Comparison of ENCODE assay signal across 10 cellular contexts in the genomic region with DNA sequence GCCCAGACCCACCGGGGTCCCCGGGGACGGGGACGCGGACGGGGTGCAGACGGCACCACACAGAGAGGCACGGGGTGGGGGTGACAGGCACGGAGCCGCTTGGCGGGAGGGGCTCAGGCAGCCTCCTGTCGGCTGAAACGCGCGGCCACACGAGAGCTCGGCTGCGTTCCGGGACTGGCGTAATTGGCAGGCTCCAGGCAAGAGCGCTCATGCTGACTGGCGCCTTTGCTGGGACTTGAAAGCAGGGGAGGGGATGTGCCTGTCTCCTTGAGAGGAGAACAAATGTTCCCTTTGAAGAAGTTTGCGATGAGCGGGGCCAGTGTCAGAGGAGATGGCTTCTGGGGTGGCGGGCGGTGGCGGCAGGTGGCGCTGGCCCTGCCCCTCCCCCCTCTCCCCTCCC. TPM values are rescaled to one million over a fixed set of nuclear protein-coding genes. Genes with fewer than 3 reads are reported as not detected.
A peak's percentile ranks its signal among the peaks of the same experiment; 100 is the strongest.
DNase-seq lines count a peak whose midpoint lies in the region; ATAC-seq, FAIRE-seq and TF ChIP-seq lines count a peak whose summit lies in the region.
"Had no signal": no experiment of that assay in that cellular context is flagged by ENCODE, and none has a peak within 500 bp of the region (broad histone marks: within the 10 kb centered on the region; RNA-seq: fewer than 3 reads in every experiment).

No MANE protein-coding gene starts in this region.

- FAIRE-seq in GM12878 (lab: Jason Lieb, UNC), result no peak

- H3K79me2 ChIP-seq in GM12878 (ENCODE audit: control insufficient read depth, insufficient read depth, low read length), result no peaks in the 10 kb centered on the region

- H2AFZ ChIP-seq in GM12878 (ENCODE audit: control insufficient read depth, low read depth, low read length), result no peak overlapping the region

- TF ChIP-seq RAD21 in GM12878 (IDR thresholded peaks at IDR 0.05; ENCODE audit: insufficient read depth, low read depth, low read length), result no peak

- H3K27ac Mint-ChIP-seq in type B pancreatic cell, result no peak overlapping the region

- H3K4me1 ChIP-seq in RWPE2 (ENCODE audit: insufficient read depth, poor library complexity, severe bottlenecking) (no peaks in the 10 kb centered on the region), GM12878 (ENCODE audit: control insufficient read depth, insufficient read depth, low read length) (peaks cover 30% of the 10 kb centered on the region)
- H3K4me1 ChIP-seq: SJSA1 had no signal

- peaks cover 3% of the 10 kb centered on the region for H3K4me1 Mint-ChIP-seq in type B pancreatic cell (ENCODE audit: unreplicated experiment)

- H3K27me3 ChIP-seq in RWPE2 (ENCODE audit: insufficient read depth, poor library complexity, severe bottlenecking) (peaks cover 86% of the 10 kb centered on the region), GM12878 (replicated peaks in 1 of 2; ENCODE audit: control insufficient read depth in 2 of 2, insufficient read depth in 2 of 2, low read length in 1 of 2) (peaks cover 0 to 15% of the 10 kb centered on the region in 2 experiments; a peak in 3 of 4 replicates)

- RAD21 ChIA-PET in GM12878 (lab: Charles Lee; ENCODE audit: unreplicated experiment), result interaction anchor here (0.9 to 1.5 kb wide), 2 partner anchors 9 to 10 kb away, joined by 3 to 7 read pairs; no protein-coding TSS in a partner anchor

- CTCF ChIA-PET in GM12878 (lab: Yijun Ruan, JAX), result interaction anchor here (1.9 kb wide), 1 partner anchor 27 kb away, joined by 7 read pairs; no protein-coding TSS in a partner anchor

- no peaks in the 10 kb centered on the region for H3K36me3 Mint-ChIP-seq in type B pancreatic cell

- TF ChIP-seq EP300 in GM12878 (IDR thresholded peaks at IDR 0.05; ENCODE audit: borderline replicate concordance in 1 of 2, control insufficient read depth in 1 of 2, low read depth in 2 of 2, low read length in 2 of 2), result no peak

- no peaks in the 10 kb centered on the region for H3K9me3 Mint-ChIP-seq in type B pancreatic cell

- no peak overlapping the region for H3K4me3 Mint-ChIP-seq in type B pancreatic cell

- TF ChIP-seq CTCF in RWPE2 (IDR thresholded peaks at IDR 0.05; ENCODE audit: poor library complexity, severe bottlenecking), result no peak
- TF ChIP-seq CTCF in GM12878 (IDR thresholded peaks at IDR 0.05 in 2 of 3, conservative IDR thresholded peaks at IDR 0.05 in 1 of 3; ENCODE audit: control insufficient read depth in 2 of 3, extremely low read depth in 1 of 3, insufficient read depth in 1 of 3, low read depth in 3 of 3, low read length in 3 of 3), result no peak
- TF ChIP-seq CTCF in type B pancreatic cell (conservative IDR thresholded peaks at IDR 0.05), result peak; percentile 36

- peaks cover 6% of the 10 kb centered on the region; the same call in 1 of the 2 replicates for H4K20me1 ChIP-seq in GM12878 (ENCODE audit: control insufficient read depth, insufficient read depth)

- H3K4me3 ChIP-seq in RWPE2 (ENCODE audit: severe bottlenecking), result no peak overlapping the region
- no peak overlapping the region for H3K4me3 ChIP-seq in GM12878
- H3K4me3 ChIP-seq: SJSA1 had no signal

- POLR2A ChIA-PET in GM12878 (lab: Charles Lee), result interaction anchor here (4.3 to 5.3 kb wide), 2 partner anchors 27 to 31 kb away, joined by 36 to 37 read pairs; no protein-coding TSS in a partner anchor

- H3K27ac ChIP-seq in RWPE2 (ENCODE audit: poor library complexity, severe bottlenecking) (no peak overlapping the region), GM12878 (ENCODE audit: control insufficient read depth, insufficient read depth) (no peak overlapping the region)
- H3K27ac ChIP-seq: epithelial cell of prostate, SJSA1 had no signal

- no TSS peak for BruUV-seq in GM12878 (replicated peaks; lab: Mats Ljungman, UMichigan)

- H3K4me2 ChIP-seq in GM12878 (ENCODE audit: control insufficient read depth, insufficient read depth), result 0 out of 2 replicates have a peak overlapping the region, but pooled peaks have one; percentile 33

- peak; percentile 53 for DNase-seq in stimulated activated CD4-positive, alpha-beta T cell treated with anti-CD3 and anti-CD28 coated beads, Interleukin-15, amount 100 ng/mL, for 24 hours
- DNase-seq in stimulated activated CD4-positive, alpha-beta T cell treated with anti-CD3 and anti-CD28 coated beads, Interleukin-2, amount 100 ng/mL, for 48 hours, result no peak
- no peak for DNase-seq in RWPE2 (ENCODE audit: low spot score)
- no peak for DNase-seq in GM12878 (ENCODE audit: low read depth, low spot score)
- no peak for DNase-seq in type B pancreatic cell (ENCODE audit: extremely low spot score, unreplicated experiment)

- no peak for TF ChIP-seq POLR2A in GM12878 (IDR thresholded peaks at IDR 0.05; ENCODE audit: low read depth, low read length)

- SMC1A ChIA-PET in GM12878 (lab: Charles Lee; ENCODE audit: uncharacterized antibody, unreplicated experiment), result interaction anchor here (0.9 to 2.0 kb wide), 3 partner anchors 26 to 60 kb away, joined by 4 to 6 read pairs (median 4); no protein-coding TSS in a partner anchor

- H3K9me3 ChIP-seq in RWPE2 (ENCODE audit: severe bottlenecking) (no peaks in the 10 kb centered on the region), GM12878 (replicated peaks; ENCODE audit: control insufficient read depth, insufficient read depth, low read length) (no peaks in the 10 kb centered on the region)
- H3K9me3 ChIP-seq: SJSA1 had no signal

- in situ Hi-C loops in GM12878 (cut with MboI), result no loop called here

- no peak overlapping the region for H3K9ac ChIP-seq in GM12878 (ENCODE audit: control insufficient read depth, insufficient read depth, low read length)

- H3K36me3 ChIP-seq in RWPE2 (ENCODE audit: low read depth) (no peaks in the 10 kb centered on the region), GM12878 (ENCODE audit: control insufficient read depth in 2 of 2, insufficient read depth in 2 of 2, low read length in 1 of 2) (no peaks in the 10 kb centered on the region)
- H3K36me3 ChIP-seq: SJSA1 had no signal

- H3K27me3 Mint-ChIP-seq in type B pancreatic cell, result peaks cover 75% of the 10 kb centered on the region

- intact Hi-C loops in GM12878 (cut with micrococcal nuclease; ENCODE audit: unreplicated experiment), result no loop called here

- 53% methylated on average over 28 of the region's 28 CpGs for WGBS in GM12878 (ENCODE audit: insufficient coverage, insufficient replicate concordance, low lambda C conversion rate, missing lambda C conversion rate)

- ATAC-seq in RWPE2 (ENCODE audit: low read depth), result peak; percentile 26; the same call in 1 of the 3 replicates
- no peak for ATAC-seq in GM12878
- ATAC-seq in HG02981 (IDR thresholded peaks at IDR 0.05; ENCODE audit: unreplicated experiment), result no peak
- ATAC-seq in HG02973 (IDR thresholded peaks at IDR 0.05; ENCODE audit: unreplicated experiment), result no peak
- no peak for ATAC-seq in HG02870 (IDR thresholded peaks at IDR 0.05; ENCODE audit: unreplicated experiment)

RNA-seq across cellular contexts. Expression of a gene that starts 25.8 kb away (rescaled TPM):
- 0.69 TPM in 1 of 2 replicates, not detected in the other for total RNA-seq in GM12878 (2013; cell fraction: nucleolus; rRNA removed)
- total RNA-seq in GM12878 (2014; rRNA removed) (not detected in 2 replicates), GM12878 (2014; rRNA removed; fragmentation: Illumina TruSeq; extraction: Trizol) (not detected in 2 replicates), GM12878 (2021) (0.33 TPM in 1 of 2 replicates, not detected in the other), type B pancreatic cell (ENCODE audit: low replicate concordance) (not detected in 2 replicates)
- not detected for polyA plus RNA-seq in GM12878 (2011; ENCODE audit: low read depth)
- polyA plus RNA-seq in GM12878 (2011; rRNA removed) (not detected in 2 replicates), GM12878 (2014; fragmentation: Illumina TruSeq; extraction: Trizol) (not detected in 2 replicates), GM12878 (2014; fragmentation: Nextera tagmentation; extraction: Ambion mirVana) (not detected), GM12878 (2014; rRNA removed) (0.28 TPM in 1 of 2 replicates, not detected in the other), GM12878 (2016; fragmentation: Nextera tagmentation; extraction: Ambion mirVana) (not detected)
- 0.07 TPM in 1 of 2 replicates, not detected in the other for polyA plus RNA-seq in GM12878 (2011; cell fraction: cytosol; rRNA removed)
- 0.28 and 0.40 TPM in 2 replicates for polyA plus RNA-seq in GM12878 (2011; cell fraction: nucleus; rRNA removed)
- polyA plus RNA-seq in GM12878 (2012), result 0.11 TPM in 1 of 2 replicates, not detected in the other
- polyA minus RNA-seq in GM12878 (2011; rRNA and poly(A)+ RNA removed), result not detected in 2 replicates
- polyA minus RNA-seq in GM12878 (2011; cell fraction: cytosol; rRNA and poly(A)+ RNA removed), result not detected in 2 replicates
- not detected in 2 replicates for polyA minus RNA-seq in GM12878 (2011; cell fraction: nucleus; rRNA and poly(A)+ RNA removed)
- total RNA-seq: SJSA1 had no signal

RNA-seq across cellular contexts. Expression of a gene that starts 28.5 kb away (rescaled TPM):
- 130 and 134 TPM in 2 replicates for total RNA-seq in GM12878 (2013; cell fraction: nucleolus; rRNA removed)
- 27.8 and 35.8 TPM in 2 replicates for total RNA-seq in GM12878 (2014; rRNA removed)
- 15.7 and 17.5 TPM in 2 replicates for total RNA-seq in GM12878 (2014; rRNA removed; fragmentation: Illumina TruSeq; extraction: Trizol)
- 60.2 and 74.1 TPM in 2 replicates for total RNA-seq in GM12878 (2021)
- polyA plus RNA-seq in GM12878 (2011; ENCODE audit: low read depth), result 18.7 TPM
- polyA plus RNA-seq in GM12878 (2011; rRNA removed), result 13.0 and 22.9 TPM in 2 replicates
- polyA plus RNA-seq in GM12878 (2011; cell fraction: cytosol; rRNA removed), result 33.9 and 65.4 TPM in 2 replicates
- polyA plus RNA-seq in GM12878 (2011; cell fraction: nucleus; rRNA removed), result 742 and 791 TPM in 2 replicates
- polyA plus RNA-seq in GM12878 (2012), result 52.1 and 66.9 TPM in 2 replicates
- 5.8 and 19.2 TPM in 2 replicates for polyA plus RNA-seq in GM12878 (2014; fragmentation: Illumina TruSeq; extraction: Trizol)
- polyA plus RNA-seq in GM12878 (2014; fragmentation: Nextera tagmentation; extraction: Ambion mirVana), result 1 to 10 TPM in 1 of 2 experiments, under 1 TPM in 1; 0.72 to 3.9 TPM
- polyA plus RNA-seq in GM12878 (2014; rRNA removed), result 67.1 and 83.6 TPM in 2 replicates
- polyA plus RNA-seq in GM12878 (2016; fragmentation: Nextera tagmentation; extraction: Ambion mirVana), result 10 to 100 TPM; 57.9 to 67.0 TPM
- 6.9 and 18.1 TPM in 2 replicates for polyA minus RNA-seq in GM12878 (2011; rRNA and poly(A)+ RNA removed)
- polyA minus RNA-seq in GM12878 (2011; cell fraction: cytosol; rRNA and poly(A)+ RNA removed), result 9.0 and 11.0 TPM in 2 replicates
- polyA minus RNA-seq in GM12878 (2011; cell fraction: nucleus; rRNA and poly(A)+ RNA removed), result 49.8 and 62.0 TPM in 2 replicates
- 3.9 and 5.6 TPM in 2 replicates for total RNA-seq in type B pancreatic cell (ENCODE audit: low replicate concordance)
- total RNA-seq: SJSA1 had no signal

RNA-seq across cellular contexts. Expression of a gene that starts 43.0 kb away (rescaled TPM):
- total RNA-seq in GM12878 (2013; cell fraction: nucleolus; rRNA removed), result 16.8 and 17.6 TPM in 2 replicates
- 21.7 and 25.2 TPM in 2 replicates for total RNA-seq in GM12878 (2014; rRNA removed)
- 21.7 and 22.7 TPM in 2 replicates for total RNA-seq in GM12878 (2014; rRNA removed; fragmentation: Illumina TruSeq; extraction: Trizol)
- 33.1 and 33.8 TPM in 2 replicates for total RNA-seq in GM12878 (2021)
- 19.1 TPM for polyA plus RNA-seq in GM12878 (2011; ENCODE audit: low read depth)
- 28.2 and 30.6 TPM in 2 replicates for polyA plus RNA-seq in GM12878 (2011; rRNA removed)
- 29.1 and 34.1 TPM in 2 replicates for polyA plus RNA-seq in GM12878 (2011; cell fraction: cytosol; rRNA removed)
- 19.5 and 22.0 TPM in 2 replicates for polyA plus RNA-seq in GM12878 (2011; cell fraction: nucleus; rRNA removed)
- 21.7 and 23.3 TPM in 2 replicates for polyA plus RNA-seq in GM12878 (2012)
- polyA plus RNA-seq in GM12878 (2014; fragmentation: Illumina TruSeq; extraction: Trizol), result 17.6 and 22.8 TPM in 2 replicates
- 10 to 100 TPM; 12.0 to 13.2 TPM for polyA plus RNA-seq in GM12878 (2014; fragmentation: Nextera tagmentation; extraction: Ambion mirVana)
- 27.9 and 29.8 TPM in 2 replicates for polyA plus RNA-seq in GM12878 (2014; rRNA removed)
- 10 to 100 TPM; 16.5 to 20.1 TPM for polyA plus RNA-seq in GM12878 (2016; fragmentation: Nextera tagmentation; extraction: Ambion mirVana)
- 26.9 and 30.9 TPM in 2 replicates for polyA minus RNA-seq in GM12878 (2011; rRNA and poly(A)+ RNA removed)
- 11.3 and 11.9 TPM in 2 replicates for polyA minus RNA-seq in GM12878 (2011; cell fraction: cytosol; rRNA and poly(A)+ RNA removed)
- polyA minus RNA-seq in GM12878 (2011; cell fraction: nucleus; rRNA and poly(A)+ RNA removed), result 7.1 and 9.1 TPM in 2 replicates
- 55.8 and 68.7 TPM in 2 replicates for total RNA-seq in type B pancreatic cell (ENCODE audit: low replicate concordance)

RNA-seq across cellular contexts. Expression of a gene that starts 54.7 kb away (rescaled TPM):
- 158 and 180 TPM in 2 replicates for total RNA-seq in GM12878 (2013; cell fraction: nucleolus; rRNA removed)
- 40.9 and 41.5 TPM in 2 replicates for total RNA-seq in GM12878 (2014; rRNA removed)
- 33.8 and 36.0 TPM in 2 replicates for total RNA-seq in GM12878 (2014; rRNA removed; fragmentation: Illumina TruSeq; extraction: Trizol)
- 52.1 and 56.4 TPM in 2 replicates for total RNA-seq in GM12878 (2021)
- polyA plus RNA-seq in GM12878 (2011; ENCODE audit: low read depth), result 21.4 TPM
- 40.4 and 47.4 TPM in 2 replicates for polyA plus RNA-seq in GM12878 (2011; rRNA removed)
- 43.3 and 47.3 TPM in 2 replicates for polyA plus RNA-seq in GM12878 (2011; cell fraction: cytosol; rRNA removed)
- polyA plus RNA-seq in GM12878 (2011; cell fraction: nucleus; rRNA removed), result 185 and 192 TPM in 2 replicates
- polyA plus RNA-seq in GM12878 (2012), result 32.5 and 32.6 TPM in 2 replicates
- polyA plus RNA-seq in GM12878 (2014; fragmentation: Illumina TruSeq; extraction: Trizol), result 39.4 and 44.2 TPM in 2 replicates
- polyA plus RNA-seq in GM12878 (2014; fragmentation: Nextera tagmentation; extraction: Ambion mirVana), result 1 to 10 TPM; 5.5 to 7.8 TPM
- 40.6 and 40.8 TPM in 2 replicates for polyA plus RNA-seq in GM12878 (2014; rRNA removed)
- 10 to 100 TPM; 24.7 to 28.5 TPM for polyA plus RNA-seq in GM12878 (2016; fragmentation: Nextera tagmentation; extraction: Ambion mirVana)
- polyA minus RNA-seq in GM12878 (2011; rRNA and poly(A)+ RNA removed), result 38.1 and 42.9 TPM in 2 replicates
- 12.7 and 13.5 TPM in 2 replicates for polyA minus RNA-seq in GM12878 (2011; cell fraction: cytosol; rRNA and poly(A)+ RNA removed)
- 38.0 and 59.5 TPM in 2 replicates for polyA minus RNA-seq in GM12878 (2011; cell fraction: nucleus; rRNA and poly(A)+ RNA removed)
- total RNA-seq in type B pancreatic cell (ENCODE audit: low replicate concordance), result 49.7 and 58.1 TPM in 2 replicates
